4 cellular contexts compared by ENCODE assay signal in the genomic region with DNA sequence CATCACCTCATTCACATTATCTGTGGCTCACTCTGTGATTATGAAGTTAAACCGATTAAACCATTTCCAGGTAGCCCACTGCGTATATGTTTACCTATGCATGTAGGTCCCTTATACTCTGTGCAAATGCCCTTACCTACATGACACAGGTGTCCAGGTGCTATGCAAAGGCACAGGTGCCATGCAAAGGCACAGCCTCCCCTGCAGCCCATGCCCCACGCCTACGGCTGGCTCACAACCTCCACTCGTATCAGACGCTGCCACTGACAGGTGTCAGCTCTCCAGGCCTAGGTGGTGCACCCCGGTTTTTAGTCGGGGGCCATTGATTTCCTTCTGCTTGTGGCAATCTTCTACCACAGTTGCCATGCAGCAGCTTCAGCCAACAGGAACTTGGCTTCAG. TPM values are rescaled to one million over a fixed set of nuclear protein-coding genes. Genes with fewer than 3 reads are reported as not detected.
"Had no signal": no experiment of that assay in that cellular context is flagged by ENCODE, and none has a peak within 500 bp of the region (broad histone marks: within the 10 kb centered on the region; RNA-seq: fewer than 3 reads in every experiment).

No MANE protein-coding gene starts in this region.

- H3K4me3 ChIP-seq: GM12878 had no signal

- DNase-seq: GDM1, GF-D8 had no signal

- ATAC-seq: GM12878 had no signal

RNA-seq across cellular contexts. Expression of gene IRX1, which starts 57.7 kb away (rescaled TPM):
- total RNA-seq: G401, GM12878 had no signal
- polyA plus RNA-seq: GM12878 had no signal
